In genomic region chr19:42129399-42130253, GRCh38 we compare ENCODE assay signal across 8 cellular contexts. TPM values are rescaled to one million over a fixed set of nuclear protein-coding genes. Genes with fewer than 3 reads are reported as not detected.
DNase-seq lines count a peak whose midpoint lies in the region; ATAC-seq, FAIRE-seq and TF ChIP-seq lines count a peak whose summit lies in the region.

No MANE protein-coding gene starts in this region.

- H3K27ac Mint-ChIP-seq in activated CD4-positive, alpha-beta T cell treated with anti-CD3 and anti-CD28 coated beads for 36 hours: peak overlapping the region; percentile 85
- H3K27ac Mint-ChIP-seq in glutamatergic neuron (ENCODE audit: unreplicated experiment): peak overlapping the region; percentile 69

- POLR2A ChIA-PET in activated CD4-positive, alpha-beta T cell treated with anti-CD3 and anti-CD28 coated beads for 36 hours (lab: Charles Lee): no interaction called here

- intact Hi-C loops in activated CD4-positive, alpha-beta T cell treated with anti-CD3 and anti-CD28 coated beads for 36 hours (cut with DNase I, micrococcal nuclease): no loop called here

- H3K4me1 Mint-ChIP-seq in activated CD4-positive, alpha-beta T cell treated with anti-CD3 and anti-CD28 coated beads for 36 hours: peaks cover 61% of the 10 kb centered on the region
- H3K4me1 Mint-ChIP-seq in glutamatergic neuron (ENCODE audit: low read depth, unreplicated experiment): peaks cover 33% of the 10 kb centered on the region

- CTCF ChIA-PET in activated CD4-positive, alpha-beta T cell treated with anti-CD3 and anti-CD28 coated beads for 36 hours (lab: Charles Lee): interaction anchor here (0.9 to 1.7 kb wide), 2 partner anchors 10 to 21 kb away, joined by 4 to 8 read pairs; no protein-coding TSS in a partner anchor

- no peaks in the 10 kb centered on the region for H3K9me3 Mint-ChIP-seq in activated CD4-positive, alpha-beta T cell treated with anti-CD3 and anti-CD28 coated beads for 36 hours (ENCODE audit: low read depth)
- peaks cover 24% of the 10 kb centered on the region for H3K9me3 Mint-ChIP-seq in glutamatergic neuron (ENCODE audit: unreplicated experiment)

- peaks cover 4% of the 10 kb centered on the region for H3K36me3 Mint-ChIP-seq in activated CD4-positive, alpha-beta T cell treated with anti-CD3 and anti-CD28 coated beads for 36 hours (ENCODE audit: low read depth)
- H3K36me3 Mint-ChIP-seq in glutamatergic neuron (ENCODE audit: unreplicated experiment): peaks cover under 1% of the 10 kb centered on the region

- no peak for ATAC-seq in activated CD4-positive, alpha-beta T cell treated with anti-CD3 and anti-CD28 coated beads for 36 hours
- peak; percentile 53 for ATAC-seq in HG02798 (IDR thresholded peaks at IDR 0.05; ENCODE audit: poor library complexity, unreplicated experiment)

- DNase-seq in activated CD4-positive, alpha-beta T cell treated with anti-CD3 and anti-CD28 coated beads for 36 hours: no peak
- DNase-seq in activated CD4-positive, alpha-beta T cell treated with anti-CD3 and anti-CD28 coated beads, Interleukin-2, amount 50 U/mL, for 1 hour: no peak
- DNase-seq in RPMI7951 (ENCODE audit: low read depth): peak; percentile 92
- peak; percentile 67 for DNase-seq in glutamatergic neuron
- no peak for DNase-seq in urothelium cell line (ENCODE audit: low spot score)
- DNase-seq in NCI-H1436 (lab: John Stamatoyannopoulos, UW): no peak
- no peak for DNase-seq in cerebellar cortex (ENCODE audit: low spot score)

- H3K27me3 Mint-ChIP-seq in activated CD4-positive, alpha-beta T cell treated with anti-CD3 and anti-CD28 coated beads for 36 hours: no peaks in the 10 kb centered on the region
- H3K27me3 Mint-ChIP-seq in glutamatergic neuron (ENCODE audit: unreplicated experiment): peaks cover 26% of the 10 kb centered on the region

- peak overlapping the region; percentile 81 for H3K4me3 Mint-ChIP-seq in activated CD4-positive, alpha-beta T cell treated with anti-CD3 and anti-CD28 coated beads for 36 hours
- H3K4me3 Mint-ChIP-seq in glutamatergic neuron (ENCODE audit: unreplicated experiment): peak overlapping the region; percentile 32

- no peak for TF ChIP-seq CTCF in glutamatergic neuron (IDR thresholded peaks at IDR 0.05; ENCODE audit: partially characterized antibody, unreplicated experiment)

- FAIRE-seq in urothelium cell line (lab: Jason Lieb, UNC): peak; percentile 93

RNA-seq across cellular contexts. Expression of gene POU2F2, which starts 2.6 kb away (rescaled TPM):
- 10 to 100 TPM; 43.6 to 62.8 TPM for total RNA-seq in activated CD4-positive, alpha-beta T cell treated with anti-CD3 and anti-CD28 coated beads for 36 hours
- 2.0 and 2.4 TPM in 2 replicates for total RNA-seq in RPMI7951 (2014; rRNA removed; shearing (Covaris generic))
- 53.4 TPM for total RNA-seq in glutamatergic neuron (ENCODE audit: unreplicated experiment)

RNA-seq across cellular contexts. Expression of gene ZNF574, which starts 53.7 kb away (rescaled TPM):
- 10 to 100 TPM; 10.7 to 14.8 TPM for total RNA-seq in activated CD4-positive, alpha-beta T cell treated with anti-CD3 and anti-CD28 coated beads for 36 hours
- 18.1 and 20.6 TPM in 2 replicates for total RNA-seq in RPMI7951 (2014; rRNA removed; shearing (Covaris generic))
- 24.1 TPM for total RNA-seq in glutamatergic neuron (ENCODE audit: unreplicated experiment)

RNA-seq across cellular contexts. Expression of gene GRIK5, which starts 59.6 kb away (rescaled TPM):
- total RNA-seq in activated CD4-positive, alpha-beta T cell treated with anti-CD3 and anti-CD28 coated beads for 36 hours: 1 to 10 TPM; 1.6 to 1.7 TPM
- total RNA-seq in RPMI7951 (2014; rRNA removed; shearing (Covaris generic)): not detected in 2 replicates
- 79.1 TPM for total RNA-seq in glutamatergic neuron (ENCODE audit: unreplicated experiment)

Comparison
In these comparisons a context has a peak if more than half of its experiments do, and no peak if none do; other contexts are left out.
1. DNase-seq: peak in RPMI7951 (single experiment) and glutamatergic neuron (single experiment); none in activated CD4-positive, alpha-beta T cell treated with anti-CD3 and anti-CD28 coated beads for 36 hours (single experiment), activated CD4-positive, alpha-beta T cell treated with anti-CD3 and anti-CD28 coated beads, Interleukin-2, amount 50 U/mL, for 1 hour (single experiment), urothelium cell line (single experiment), NCI-H1436 (single experiment) and cerebellar cortex (single experiment).
2. RNA of gene POU2F2, which starts 2.6 kb away (total RNA-seq): 43.6 to 62.8 TPM in activated CD4-positive, alpha-beta T cell treated with anti-CD3 and anti-CD28 coated beads for 36 hours and 53.4 TPM in glutamatergic neuron (single experiment); 2.0 to 2.4 TPM in RPMI7951; every median in the first group is over 10 times any median in the second.
3. RNA of gene GRIK5, which starts 59.6 kb away (total RNA-seq): 79.1 TPM in glutamatergic neuron (single experiment); 1.6 to 1.7 TPM in activated CD4-positive, alpha-beta T cell treated with anti-CD3 and anti-CD28 coated beads for 36 hours and not detected in RPMI7951; every median in the first group is over 10 times any median in the second.